ENCODE assay signal across 13 cellular contexts in the genomic region with DNA sequence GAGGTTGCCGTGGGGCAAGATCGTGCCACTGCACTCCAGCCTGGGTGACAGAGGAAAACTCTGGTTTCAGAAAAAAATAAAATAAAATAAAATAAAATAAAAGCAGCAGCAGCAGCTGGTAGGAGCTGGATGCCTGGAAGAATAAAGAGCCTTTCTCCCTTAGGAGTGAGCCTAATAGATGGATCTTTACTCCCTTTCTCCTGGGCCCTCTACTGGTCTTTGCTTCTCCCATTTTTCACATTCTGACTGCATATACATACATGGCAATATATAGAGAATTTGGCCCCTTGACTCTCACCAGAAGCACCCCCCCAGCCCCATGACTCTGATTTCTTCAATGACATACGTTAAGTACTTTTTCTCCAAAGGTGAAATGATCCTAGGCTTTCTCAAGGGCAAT. TPM values are rescaled to one million over a fixed set of nuclear protein-coding genes. Genes with fewer than 3 reads are reported as not detected.
DNase-seq lines count a peak whose midpoint lies in the region; ATAC-seq and TF ChIP-seq lines count a peak whose summit lies in the region.
"Had no signal": no experiment of that assay in that cellular context is flagged by ENCODE, and none has a peak within 500 bp of the region (broad histone marks: within the 10 kb centered on the region; RNA-seq: fewer than 3 reads in every experiment).

No MANE protein-coding gene starts in this region.

- no peaks in the 10 kb centered on the region for H3K27me3 ChIP-seq in AG04450 (ENCODE audit: control insufficient read depth, insufficient read depth, low read length)
- no peaks in the 10 kb centered on the region for H3K27me3 ChIP-seq in left ventricle myocardium inferior (ENCODE audit: low read depth)
- H3K27me3 ChIP-seq: testis had no signal

- TF ChIP-seq CTCF in AG04450 (IDR thresholded peaks at IDR 0.05; ENCODE audit: low read depth, low read length) (peak; percentile 62), GM12873 (IDR thresholded peaks at IDR 0.05; ENCODE audit: insufficient read depth, low read depth, low read length, missing control alignments) (peak; percentile 3), left ventricle myocardium inferior (IDR thresholded peaks at IDR 0.05; ENCODE audit: borderline replicate concordance) (peak; percentile 56)

- H3K4me3 ChIP-seq in AG04450 (ENCODE audit: low read depth, low read length): no peak overlapping the region
- no peak overlapping the region for H3K4me3 ChIP-seq in left ventricle myocardium inferior
- H3K4me3 ChIP-seq: testis had no signal

- ATAC-seq in SK-N-SH treated with all-trans-retinoic acid at 6 μM for 48 hours (peak; percentile 86), HG03460 (IDR thresholded peaks at IDR 0.05; ENCODE audit: unreplicated experiment) (no peak), HG03175 (IDR thresholded peaks at IDR 0.05; ENCODE audit: unreplicated experiment) (no peak)

- no peak for DNase-seq in AG04450 (ENCODE audit: low read depth, low spot score)
- no peak for DNase-seq in left ventricle myocardium inferior
- no peak for DNase-seq in AG08396 (ENCODE audit: low spot score)
- DNase-seq in mucosa of gallbladder (ENCODE audit: low spot score): no peak
- DNase-seq: cerebellar nuclear complex, H7, NCI-H2171 treated with DMSO at 0.1 percent for 48 hours, testis had no signal

- peaks cover 6% of the 10 kb centered on the region for H3K4me1 ChIP-seq in left ventricle myocardium inferior
- H3K4me1 ChIP-seq: testis had no signal

- no peaks in the 10 kb centered on the region for H3K9me3 ChIP-seq in AG04450 (ENCODE audit: control insufficient read depth, insufficient read depth, low read length)
- H3K9me3 ChIP-seq in left ventricle myocardium inferior (replicated peaks): no peaks in the 10 kb centered on the region
- H3K9me3 ChIP-seq: testis had no signal

- CTCF ChIA-PET in AG04450 (lab: Charles Lee): interaction anchor here (0.8 to 1.6 kb wide), 3 partner anchors 11 to 527 kb away, joined by 3 to 4 read pairs (median 3); no protein-coding TSS in a partner anchor

- H3K27ac ChIP-seq in AG04450 (ENCODE audit: low read depth, low read length): no peak overlapping the region
- no peak overlapping the region for H3K27ac ChIP-seq in left ventricle myocardium inferior (replicated peaks)
- H3K27ac ChIP-seq: testis had no signal

- no peaks in the 10 kb centered on the region for H3K36me3 ChIP-seq in left ventricle myocardium inferior

- POLR2A ChIA-PET in AG04450 (lab: Yijun Ruan, JAX): interaction anchor here (0.6 kb wide), 1 partner anchor 862 kb away, joined by 6 read pairs; no protein-coding TSS in a partner anchor

- intact Hi-C loops in left ventricle myocardium inferior (cut with micrococcal nuclease): loop anchor here (10.0 kb wide), 1 partner anchor 103 kb away; no protein-coding TSS in a partner anchor

TF ChIP-seq in SK-N-SH treated with all-trans-retinoic acid at 6 μM for 48 hours, 23 proteins besides CTCF, POLR2A, EP300 and RAD21:
- TF ChIP-seq ISL1 (CRISPR knock-in tag; IDR thresholded peaks at IDR 0.05): no peak
- TF ChIP-seq, protein P1, sequence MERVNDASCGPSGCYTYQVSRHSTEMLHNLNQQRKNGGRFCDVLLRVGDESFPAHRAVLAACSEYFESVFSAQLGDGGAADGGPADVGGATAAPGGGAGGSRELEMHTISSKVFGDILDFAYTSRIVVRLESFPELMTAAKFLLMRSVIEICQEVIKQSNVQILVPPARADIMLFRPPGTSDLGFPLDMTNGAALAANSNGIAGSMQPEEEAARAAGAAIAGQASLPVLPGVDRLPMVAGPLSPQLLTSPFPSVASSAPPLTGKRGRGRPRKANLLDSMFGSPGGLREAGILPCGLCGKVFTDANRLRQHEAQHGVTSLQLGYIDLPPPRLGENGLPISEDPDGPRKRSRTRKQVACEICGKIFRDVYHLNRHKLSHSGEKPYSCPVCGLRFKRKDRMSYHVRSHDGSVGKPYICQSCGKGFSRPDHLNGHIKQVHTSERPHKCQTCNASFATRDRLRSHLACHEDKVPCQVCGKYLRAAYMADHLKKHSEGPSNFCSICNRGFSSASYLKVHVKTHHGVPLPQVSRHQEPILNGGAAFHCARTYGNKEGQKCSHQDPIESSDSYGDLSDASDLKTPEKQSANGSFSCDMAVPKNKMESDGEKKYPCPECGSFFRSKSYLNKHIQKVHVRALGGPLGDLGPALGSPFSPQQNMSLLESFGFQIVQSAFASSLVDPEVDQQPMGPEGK (CRISPR knock-in tag; IDR thresholded peaks at IDR 0.05; ENCODE audit: borderline replicate concordance): no peak
- TF ChIP-seq, protein P2, sequence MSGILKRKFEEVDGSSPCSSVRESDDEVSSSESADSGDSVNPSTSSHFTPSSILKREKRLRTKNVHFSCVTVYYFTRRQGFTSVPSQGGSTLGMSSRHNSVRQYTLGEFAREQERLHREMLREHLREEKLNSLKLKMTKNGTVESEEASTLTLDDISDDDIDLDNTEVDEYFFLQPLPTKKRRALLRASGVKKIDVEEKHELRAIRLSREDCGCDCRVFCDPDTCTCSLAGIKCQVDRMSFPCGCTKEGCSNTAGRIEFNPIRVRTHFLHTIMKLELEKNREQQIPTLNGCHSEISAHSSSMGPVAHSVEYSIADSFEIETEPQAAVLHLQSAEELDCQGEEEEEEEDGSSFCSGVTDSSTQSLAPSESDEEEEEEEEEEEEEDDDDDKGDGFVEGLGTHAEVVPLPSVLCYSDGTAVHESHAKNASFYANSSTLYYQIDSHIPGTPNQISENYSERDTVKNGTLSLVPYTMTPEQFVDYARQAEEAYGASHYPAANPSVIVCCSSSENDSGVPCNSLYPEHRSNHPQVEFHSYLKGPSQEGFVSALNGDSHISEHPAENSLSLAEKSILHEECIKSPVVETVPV (CRISPR knock-in tag; IDR thresholded peaks at IDR 0.05): no peak
- TF ChIP-seq GLIS3 (CRISPR knock-in tag; IDR thresholded peaks at IDR 0.05): no peak
TF ChIP-seq in SK-N-SH treated with all-trans-retinoic acid at 6 μM for 48 hours: peak in this region for 0.

RNA-seq across cellular contexts. Expression of a gene that starts 9.8 kb away (rescaled TPM):
- polyA plus RNA-seq in AG04450 (2011; rRNA removed): 17.4 and 24.3 TPM in 2 replicates
- 14.6 and 25.2 TPM in 2 replicates for polyA minus RNA-seq in AG04450 (2011; rRNA and poly(A)+ RNA removed)
- 8.6 TPM for total RNA-seq in left ventricle myocardium inferior
- total RNA-seq in mucosa of gallbladder: 20.8 TPM

RNA-seq across cellular contexts. Expression of a gene that starts 32.5 kb away (rescaled TPM):
- 83.7 and 97.1 TPM in 2 replicates for polyA plus RNA-seq in AG04450 (2011; rRNA removed)
- polyA minus RNA-seq in AG04450 (2011; rRNA and poly(A)+ RNA removed): 115 and 140 TPM in 2 replicates
- total RNA-seq in left ventricle myocardium inferior (182 TPM), mucosa of gallbladder (0.20 TPM)
- polyA plus RNA-seq: neural cell had no signal

Comparison
In these comparisons a context has a peak if more than half of its experiments do, and no peak if none do; other contexts are left out.
1. CTCF ChIP-seq: peak in every context shown above with its lines; median percentile 62 in AG04450; 56 in left ventricle myocardium inferior; 3 in GM12873.
2. RNA of a gene that starts 32.5 kb away (total RNA-seq): 182 TPM in left ventricle myocardium inferior (single experiment); 0.20 TPM in mucosa of gallbladder (single experiment); every median in the first group is over 100 times any median in the second.